2 cellular contexts compared by ENCODE assay signal in genomic region chr7:7920056-7920455, GRCh38.
TF ChIP-seq lines count a peak whose summit lies in the region.

No MANE protein-coding gene starts in this region.

TF ChIP-seq in liver, 16 proteins besides CTCF, POLR2A, EP300 and RAD21:
- TF ChIP-seq SP1 (IDR thresholded peaks at IDR 0.05) (no peak), RXRA (IDR thresholded peaks at IDR 0.05) (no peak), ZBTB33 (IDR thresholded peaks at IDR 0.05) (no peak), HNF4G (IDR thresholded peaks at IDR 0.05) (no peak)

TF ChIP-seq in HepG2, 621 proteins besides CTCF, POLR2A, EP300 and RAD21:
- TF ChIP-seq ISL2 (CRISPR knock-in tag; IDR thresholded peaks at IDR 0.05) (no peak), SMAD1 (CRISPR knock-in tag; IDR thresholded peaks at IDR 0.05; ENCODE audit: borderline replicate concordance, low read depth) (no peak), HDAC2 (CRISPR knock-in tag; IDR thresholded peaks at IDR 0.05) (no peak), NR1H2 (CRISPR knock-in tag; IDR thresholded peaks at IDR 0.05; ENCODE audit: borderline replicate concordance, low read depth) (no peak), RBAK (CRISPR knock-in tag; IDR thresholded peaks at IDR 0.05) (no peak), KMT2B (CRISPR knock-in tag; IDR thresholded peaks at IDR 0.05) (no peak), PTBP1 (IDR thresholded peaks at IDR 0.05; ENCODE audit: low read depth, low read length, poor library complexity, severe bottlenecking) (no peak), MED13 (CRISPR knock-in tag; IDR thresholded peaks at IDR 0.05) (no peak), ZNF598 (CRISPR knock-in tag; IDR thresholded peaks at IDR 0.05; ENCODE audit: borderline replicate concordance) (no peak), ZNF343 (CRISPR knock-in tag; IDR thresholded peaks at IDR 0.05) (no peak), SATB2 (CRISPR knock-in tag; IDR thresholded peaks at IDR 0.05) (no peak), ZNF652 (CRISPR knock-in tag; IDR thresholded peaks at IDR 0.05; ENCODE audit: borderline replicate concordance, low read depth) (no peak), KDM3A (CRISPR knock-in tag; IDR thresholded peaks at IDR 0.05; ENCODE audit: low read depth) (no peak), MAFF (IDR thresholded peaks at IDR 0.05; ENCODE audit: low read depth, low read length) (no peak)
- TF ChIP-seq, protein P1, sequence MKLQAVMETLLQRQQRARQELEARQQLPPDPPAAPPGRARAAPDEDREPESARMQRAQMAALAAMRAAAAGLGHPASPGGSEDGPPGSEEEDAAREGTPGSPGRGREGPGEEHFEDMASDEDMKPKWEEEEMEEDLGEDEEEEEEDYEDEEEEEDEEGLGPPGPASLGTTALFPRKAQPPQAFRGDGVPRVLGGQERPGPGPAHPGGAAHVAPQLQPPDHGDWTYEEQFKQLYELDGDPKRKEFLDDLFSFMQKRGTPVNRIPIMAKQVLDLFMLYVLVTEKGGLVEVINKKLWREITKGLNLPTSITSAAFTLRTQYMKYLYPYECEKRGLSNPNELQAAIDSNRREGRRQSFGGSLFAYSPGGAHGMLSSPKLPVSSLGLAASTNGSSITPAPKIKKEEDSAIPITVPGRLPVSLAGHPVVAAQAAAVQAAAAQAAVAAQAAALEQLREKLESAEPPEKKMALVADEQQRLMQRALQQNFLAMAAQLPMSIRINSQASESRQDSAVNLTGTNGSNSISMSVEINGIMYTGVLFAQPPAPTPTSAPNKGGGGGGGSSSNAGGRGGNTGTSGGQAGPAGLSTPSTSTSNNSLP (IDR thresholded peaks at IDR 0.05; ENCODE audit: low read depth, low read length) = no peak
- TF ChIP-seq, protein P2, sequence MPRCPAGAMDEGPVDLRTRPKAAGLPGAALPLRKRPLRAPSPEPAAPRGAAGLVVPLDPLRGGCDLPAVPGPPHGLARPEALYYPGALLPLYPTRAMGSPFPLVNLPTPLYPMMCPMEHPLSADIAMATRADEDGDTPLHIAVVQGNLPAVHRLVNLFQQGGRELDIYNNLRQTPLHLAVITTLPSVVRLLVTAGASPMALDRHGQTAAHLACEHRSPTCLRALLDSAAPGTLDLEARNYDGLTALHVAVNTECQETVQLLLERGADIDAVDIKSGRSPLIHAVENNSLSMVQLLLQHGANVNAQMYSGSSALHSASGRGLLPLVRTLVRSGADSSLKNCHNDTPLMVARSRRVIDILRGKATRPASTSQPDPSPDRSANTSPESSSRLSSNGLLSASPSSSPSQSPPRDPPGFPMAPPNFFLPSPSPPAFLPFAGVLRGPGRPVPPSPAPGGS (CRISPR knock-in tag; IDR thresholded peaks at IDR 0.05) = no peak
- TF ChIP-seq, protein P3, sequence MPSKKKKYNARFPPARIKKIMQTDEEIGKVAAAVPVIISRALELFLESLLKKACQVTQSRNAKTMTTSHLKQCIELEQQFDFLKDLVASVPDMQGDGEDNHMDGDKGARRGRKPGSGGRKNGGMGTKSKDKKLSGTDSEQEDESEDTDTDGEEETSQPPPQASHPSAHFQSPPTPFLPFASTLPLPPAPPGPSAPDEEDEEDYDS (CRISPR knock-in tag; IDR thresholded peaks at IDR 0.05) = no peak
